Comparison of ENCODE assay signal across 1 cellular context in genomic region chr7:128454808-128455555, GRCh38.
TF ChIP-seq lines count a peak whose summit lies in the region.

No MANE protein-coding gene starts in this region.

TF ChIP-seq in K562, 482 proteins besides CTCF, POLR2A, EP300 and RAD21 (continued from another document and continues in another):
- TF ChIP-seq ATF3 (IDR thresholded peaks at IDR 0.05), result no peak
- TF ChIP-seq ATF3 (CRISPR knock-in tag; conservative IDR thresholded peaks at IDR 0.05), result no peak; the same call in 1 of the 2 replicates
- TF ChIP-seq HNRNPL (IDR thresholded peaks at IDR 0.05; ENCODE audit: low read depth, low read length), result no peak
- no peak for TF ChIP-seq TEAD4 (IDR thresholded peaks at IDR 0.05; ENCODE audit: low read length)
- TF ChIP-seq TEAD4 (CRISPR knock-in tag; IDR thresholded peaks at IDR 0.05; ENCODE audit: borderline replicate concordance), result no peak
- no peak for TF ChIP-seq MYC (IDR thresholded peaks at IDR 0.05; ENCODE audit: low read depth, low read length)
- peak; percentile 77; the same call in 1 of the 2 replicates for TF ChIP-seq MYC (CRISPR knock-in tag; IDR thresholded peaks at IDR 0.05; ENCODE audit: borderline replicate concordance, low read depth)
- no peak for TF ChIP-seq STAT5A (IDR thresholded peaks at IDR 0.05; ENCODE audit: borderline replicate concordance, low read length)
- 0 out of 2 replicates have a peak, but pooled peaks have one; percentile 13 for TF ChIP-seq HSF4 (CRISPR knock-in tag; IDR thresholded peaks at IDR 0.05; ENCODE audit: borderline replicate concordance)
- no peak for TF ChIP-seq ZBED1 (IDR thresholded peaks at IDR 0.05)
- no peak for TF ChIP-seq ZBTB11 (CRISPR knock-in tag; IDR thresholded peaks at IDR 0.05)
- 0 out of 2 replicates have a peak, but pooled peaks have one; percentile 51 for TF ChIP-seq CREB3 (tag; conservative IDR thresholded peaks at IDR 0.05; ENCODE audit: low read depth)
- no peak for TF ChIP-seq NFE2 (IDR thresholded peaks at IDR 0.05; ENCODE audit: low read depth)
- peak; percentile 57; the same call in 1 of the 2 replicates for TF ChIP-seq ZNF76 (CRISPR knock-in tag; IDR thresholded peaks at IDR 0.05; ENCODE audit: borderline replicate concordance)
- peak; percentile 79; the same call in 1 of the 2 replicates for TF ChIP-seq OTX1 (CRISPR knock-in tag; IDR thresholded peaks at IDR 0.05)
- TF ChIP-seq ZNF764 (CRISPR knock-in tag; IDR thresholded peaks at IDR 0.05; ENCODE audit: low read depth), result peak; percentile 60; the same call in 1 of the 2 replicates
- TF ChIP-seq POLR2B (IDR thresholded peaks at IDR 0.05; ENCODE audit: low read depth, partially characterized antibody), result no peak
- TF ChIP-seq HMG20A (CRISPR knock-in tag; conservative IDR thresholded peaks at IDR 0.05), result no peak
- no peak for TF ChIP-seq NFIC (IDR thresholded peaks at IDR 0.05)
- TF ChIP-seq ELK3 (CRISPR knock-in tag; IDR thresholded peaks at IDR 0.05), result no peak
- TF ChIP-seq, protein P1, sequence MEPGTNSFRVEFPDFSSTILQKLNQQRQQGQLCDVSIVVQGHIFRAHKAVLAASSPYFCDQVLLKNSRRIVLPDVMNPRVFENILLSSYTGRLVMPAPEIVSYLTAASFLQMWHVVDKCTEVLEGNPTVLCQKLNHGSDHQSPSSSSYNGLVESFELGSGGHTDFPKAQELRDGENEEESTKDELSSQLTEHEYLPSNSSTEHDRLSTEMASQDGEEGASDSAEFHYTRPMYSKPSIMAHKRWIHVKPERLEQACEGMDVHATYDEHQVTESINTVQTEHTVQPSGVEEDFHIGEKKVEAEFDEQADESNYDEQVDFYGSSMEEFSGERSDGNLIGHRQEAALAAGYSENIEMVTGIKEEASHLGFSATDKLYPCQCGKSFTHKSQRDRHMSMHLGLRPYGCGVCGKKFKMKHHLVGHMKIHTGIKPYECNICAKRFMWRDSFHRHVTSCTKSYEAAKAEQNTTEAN (CRISPR knock-in tag; IDR thresholded peaks at IDR 0.05), result peak; percentile 21; the same call in 1 of the 2 replicates
- TF ChIP-seq SREBF1 (IDR thresholded peaks at IDR 0.05; ENCODE audit: borderline replicate concordance, low read depth, low read length), result 0 out of 2 replicates have a peak, but pooled peaks have one; percentile 23
- TF ChIP-seq GTF2E2 (tag; IDR thresholded peaks at IDR 0.05), result peak; percentile 85
- TF ChIP-seq DEAF1 (CRISPR knock-in tag; IDR thresholded peaks at IDR 0.05), result peak; percentile 44; the same call in 1 of the 2 replicates
- TF ChIP-seq FOXK2 (conservative IDR thresholded peaks at IDR 0.05 in 1 of 2, IDR thresholded peaks at IDR 0.05 in 1 of 2; ENCODE audit: low read depth in 2 of 2), result no peak
- TF ChIP-seq KLF10 (CRISPR knock-in tag; IDR thresholded peaks at IDR 0.05), result 0 out of 2 replicates have a peak, but pooled peaks have one; percentile 28
- TF ChIP-seq ZNF668 (CRISPR knock-in tag; IDR thresholded peaks at IDR 0.05), result peak; percentile 52; the same call in 1 of the 2 replicates
- 0 out of 2 replicates have a peak, but pooled peaks have one; percentile 8 for TF ChIP-seq FOXK1 (CRISPR knock-in tag; IDR thresholded peaks at IDR 0.05; ENCODE audit: borderline replicate concordance)
- no peak; the same call in 1 of the 2 replicates for TF ChIP-seq SMARCE1 (IDR thresholded peaks at IDR 0.05)
- TF ChIP-seq ZNF780A (CRISPR knock-in tag; IDR thresholded peaks at IDR 0.05), result no peak
- TF ChIP-seq ZNF124 (CRISPR knock-in tag; IDR thresholded peaks at IDR 0.05), result no peak
- TF ChIP-seq, protein P2, sequence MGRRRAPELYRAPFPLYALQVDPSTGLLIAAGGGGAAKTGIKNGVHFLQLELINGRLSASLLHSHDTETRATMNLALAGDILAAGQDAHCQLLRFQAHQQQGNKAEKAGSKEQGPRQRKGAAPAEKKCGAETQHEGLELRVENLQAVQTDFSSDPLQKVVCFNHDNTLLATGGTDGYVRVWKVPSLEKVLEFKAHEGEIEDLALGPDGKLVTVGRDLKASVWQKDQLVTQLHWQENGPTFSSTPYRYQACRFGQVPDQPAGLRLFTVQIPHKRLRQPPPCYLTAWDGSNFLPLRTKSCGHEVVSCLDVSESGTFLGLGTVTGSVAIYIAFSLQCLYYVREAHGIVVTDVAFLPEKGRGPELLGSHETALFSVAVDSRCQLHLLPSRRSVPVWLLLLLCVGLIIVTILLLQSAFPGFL (CRISPR knock-in tag; IDR thresholded peaks at IDR 0.05), result 0 out of 2 replicates have a peak, but pooled peaks have one; percentile 13
- TF ChIP-seq ZNF75A (CRISPR knock-in tag; IDR thresholded peaks at IDR 0.05), result peak; percentile 51; the same call in 1 of the 2 replicates
- 0 out of 2 replicates have a peak, but pooled peaks have one; percentile 75 for TF ChIP-seq ERF (CRISPR knock-in tag; IDR thresholded peaks at IDR 0.05)
- peak; percentile 55; the same call in 1 of the 2 replicates for TF ChIP-seq ATF4 (CRISPR knock-in tag; IDR thresholded peaks at IDR 0.05)
- no peak for TF ChIP-seq CBX1 (IDR thresholded peaks at IDR 0.05; ENCODE audit: low read depth)
- TF ChIP-seq THRB (CRISPR knock-in tag; conservative IDR thresholded peaks at IDR 0.05), result peak; percentile 63; the same call in 1 of the 2 replicates
- TF ChIP-seq SMARCC2 (IDR thresholded peaks at IDR 0.05; ENCODE audit: low read depth), result peak; percentile 69
- no peak for TF ChIP-seq POLR2H (tag; IDR thresholded peaks at IDR 0.05; ENCODE audit: low read depth)
- TF ChIP-seq NFRKB (IDR thresholded peaks at IDR 0.05; ENCODE audit: low read depth), result peak; percentile 66; the same call in 1 of the 2 replicates
- TF ChIP-seq, protein P3, sequence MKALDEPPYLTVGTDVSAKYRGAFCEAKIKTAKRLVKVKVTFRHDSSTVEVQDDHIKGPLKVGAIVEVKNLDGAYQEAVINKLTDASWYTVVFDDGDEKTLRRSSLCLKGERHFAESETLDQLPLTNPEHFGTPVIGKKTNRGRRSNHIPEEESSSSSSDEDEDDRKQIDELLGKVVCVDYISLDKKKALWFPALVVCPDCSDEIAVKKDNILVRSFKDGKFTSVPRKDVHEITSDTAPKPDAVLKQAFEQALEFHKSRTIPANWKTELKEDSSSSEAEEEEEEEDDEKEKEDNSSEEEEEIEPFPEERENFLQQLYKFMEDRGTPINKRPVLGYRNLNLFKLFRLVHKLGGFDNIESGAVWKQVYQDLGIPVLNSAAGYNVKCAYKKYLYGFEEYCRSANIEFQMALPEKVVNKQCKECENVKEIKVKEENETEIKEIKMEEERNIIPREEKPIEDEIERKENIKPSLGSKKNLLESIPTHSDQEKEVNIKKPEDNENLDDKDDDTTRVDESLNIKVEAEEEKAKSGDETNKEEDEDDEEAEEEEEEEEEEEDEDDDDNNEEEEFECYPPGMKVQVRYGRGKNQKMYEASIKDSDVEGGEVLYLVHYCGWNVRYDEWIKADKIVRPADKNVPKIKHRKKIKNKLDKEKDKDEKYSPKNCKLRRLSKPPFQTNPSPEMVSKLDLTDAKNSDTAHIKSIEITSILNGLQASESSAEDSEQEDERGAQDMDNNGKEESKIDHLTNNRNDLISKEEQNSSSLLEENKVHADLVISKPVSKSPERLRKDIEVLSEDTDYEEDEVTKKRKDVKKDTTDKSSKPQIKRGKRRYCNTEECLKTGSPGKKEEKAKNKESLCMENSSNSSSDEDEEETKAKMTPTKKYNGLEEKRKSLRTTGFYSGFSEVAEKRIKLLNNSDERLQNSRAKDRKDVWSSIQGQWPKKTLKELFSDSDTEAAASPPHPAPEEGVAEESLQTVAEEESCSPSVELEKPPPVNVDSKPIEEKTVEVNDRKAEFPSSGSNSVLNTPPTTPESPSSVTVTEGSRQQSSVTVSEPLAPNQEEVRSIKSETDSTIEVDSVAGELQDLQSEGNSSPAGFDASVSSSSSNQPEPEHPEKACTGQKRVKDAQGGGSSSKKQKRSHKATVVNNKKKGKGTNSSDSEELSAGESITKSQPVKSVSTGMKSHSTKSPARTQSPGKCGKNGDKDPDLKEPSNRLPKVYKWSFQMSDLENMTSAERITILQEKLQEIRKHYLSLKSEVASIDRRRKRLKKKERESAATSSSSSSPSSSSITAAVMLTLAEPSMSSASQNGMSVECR (CRISPR knock-in tag; IDR thresholded peaks at IDR 0.05), result peak; percentile 53; the same call in 1 of the 2 replicates
- TF ChIP-seq ZNF41 (CRISPR knock-in tag; conservative IDR thresholded peaks at IDR 0.05), result peak; percentile 33; the same call in 1 of the 2 replicates
